In the genomic region with DNA sequence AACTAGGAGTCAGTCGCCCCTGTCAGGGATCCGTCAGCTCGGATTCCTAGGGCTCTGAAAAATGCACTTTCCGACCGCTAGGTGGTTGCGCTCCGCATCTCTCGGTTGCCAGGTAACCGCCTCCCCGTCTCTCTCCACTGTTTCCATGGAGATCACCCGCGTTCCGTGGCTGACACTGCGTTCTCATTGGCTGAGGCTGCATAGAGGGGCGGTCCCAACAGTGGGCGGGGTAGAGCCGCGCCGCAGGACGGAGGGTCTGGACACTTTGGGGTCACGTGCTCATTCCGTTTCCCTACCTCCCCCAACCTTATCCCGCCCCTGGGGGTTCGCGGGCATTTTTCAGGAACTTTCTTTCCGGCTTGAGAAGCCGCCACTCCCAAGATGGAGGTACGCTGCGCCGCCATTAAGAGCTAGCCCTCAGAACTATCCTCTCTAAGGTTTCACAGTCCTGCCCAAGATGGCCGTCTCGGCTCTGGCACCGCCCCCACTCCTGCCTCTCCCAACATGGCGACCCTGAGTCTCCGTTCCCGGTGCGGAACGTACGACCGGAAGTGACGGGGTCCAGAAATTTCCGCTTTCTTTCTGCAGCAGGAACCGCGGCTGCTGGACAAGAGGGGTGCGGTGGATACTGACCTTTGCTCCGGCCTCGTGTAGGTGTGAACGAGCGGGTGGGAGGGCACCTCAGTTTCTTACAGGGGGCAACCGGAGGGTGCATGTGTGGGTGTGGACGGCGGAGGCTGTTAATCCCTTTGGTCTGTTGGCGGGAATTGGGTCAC, we compare ENCODE assay signal across 8 cellular contexts. TPM values are rescaled to one million over a fixed set of nuclear protein-coding genes. Genes with fewer than 3 reads are reported as not detected.
DNase-seq lines count a peak whose midpoint lies in the region; ATAC-seq and TF ChIP-seq lines count a peak whose summit lies in the region.

A gene (minus strand): TSS at position 65 of the 776 bp plus-strand sequence. CDS start 105 bp downstream, outside the sequence.
A gene with protein sequence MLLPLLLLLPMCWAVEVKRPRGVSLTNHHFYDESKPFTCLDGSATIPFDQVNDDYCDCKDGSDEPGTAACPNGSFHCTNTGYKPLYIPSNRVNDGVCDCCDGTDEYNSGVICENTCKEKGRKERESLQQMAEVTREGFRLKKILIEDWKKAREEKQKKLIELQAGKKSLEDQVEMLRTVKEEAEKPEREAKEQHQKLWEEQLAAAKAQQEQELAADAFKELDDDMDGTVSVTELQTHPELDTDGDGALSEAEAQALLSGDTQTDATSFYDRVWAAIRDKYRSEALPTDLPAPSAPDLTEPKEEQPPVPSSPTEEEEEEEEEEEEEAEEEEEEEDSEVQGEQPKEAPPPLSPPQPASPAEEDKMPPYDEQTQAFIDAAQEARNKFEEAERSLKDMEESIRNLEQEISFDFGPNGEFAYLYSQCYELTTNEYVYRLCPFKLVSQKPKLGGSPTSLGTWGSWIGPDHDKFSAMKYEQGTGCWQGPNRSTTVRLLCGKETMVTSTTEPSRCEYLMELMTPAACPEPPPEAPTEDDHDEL (plus strand): TSS at position 579 of the 776 bp plus-strand sequence. CDS start 483 bp downstream, outside the sequence.

- peak within 1 kb of the TSS; percentile 100 for H3K4me3 Mint-ChIP-seq in neural progenitor cell

- H3K27ac ChIP-seq in foreskin keratinocyte (peak within 1 kb of the TSS; percentile 26), neural progenitor cell (no peak within 1 kb of the TSS)

- peak within 1 kb of the TSS; percentile 94 for H3K27ac Mint-ChIP-seq in neural progenitor cell

- H3K4me3 ChIP-seq in HAP-1: peak within 1 kb of the TSS; percentile 70
- peak within 1 kb of the TSS; percentile 93 for H3K4me3 ChIP-seq in MG63
- peak within 1 kb of the TSS; percentile 64 for H3K4me3 ChIP-seq in neural progenitor cell

- peak within 1 kb of the TSS; percentile 97 for H3K4me2 ChIP-seq in neural progenitor cell

- H3K9me3 ChIP-seq in HAP-1: no peaks in the 10 kb centered on the region
- H3K9me3 ChIP-seq in MG63: no peaks in the 10 kb centered on the region
- H3K9me3 ChIP-seq in neural progenitor cell (ENCODE audit: low read depth): no peaks in the 10 kb centered on the region

- H3K27me3 ChIP-seq in HAP-1 (ENCODE audit: low read depth) (no peaks in the 10 kb centered on the region), MG63 (no peaks in the 10 kb centered on the region), foreskin keratinocyte (no peaks in the 10 kb centered on the region), neural progenitor cell (no peaks in the 10 kb centered on the region)

- H3K9me3 Mint-ChIP-seq in neural progenitor cell: no peaks in the 10 kb centered on the region

- in situ Hi-C loops in HAP-1 (cut with MboI; ENCODE audit: low sequenced_read_pairs): no loop called here

- H3K36me3 ChIP-seq in HAP-1 (replicated peaks) (peaks cover 34% of the 10 kb centered on the region), MG63 (peaks cover 41% of the 10 kb centered on the region), neural progenitor cell (peaks cover 5% of the 10 kb centered on the region)

- H3F3A ChIP-seq in neural progenitor cell (ENCODE audit: low read depth): peaks cover 16% of the 10 kb centered on the region

- DNase-seq in GF-D8 (lab: John Stamatoyannopoulos, UW) (peak; percentile 99), HAP-1 (ENCODE audit: low spot score in 2 of 2) (peak; percentile 99), MG63 (peak; percentile 100), SHP77 treated with DMSO at 0.1 percent for 48 hours (lab: John Stamatoyannopoulos, UW) (peak; percentile 99), foreskin keratinocyte (peak; percentile 99), neural progenitor cell (ENCODE audit: low spot score) (peak; percentile 100), stromal cell of bone marrow (ENCODE audit: low read depth) (peak; percentile 99)
- DNase-seq in activated gamma-delta T cell treated with anti-CD3 and anti-CD28 coated beads, Interleukin-2, amount 50 U/mL, for 16 hours (ENCODE audit: low read depth): peak; percentile 97

- peaks cover 13% of the 10 kb centered on the region for H3K36me3 Mint-ChIP-seq in neural progenitor cell

- ATAC-seq in foreskin keratinocyte: peak; percentile 96

- peaks cover 7% of the 10 kb centered on the region for H3K27me3 Mint-ChIP-seq in neural progenitor cell (ENCODE audit: insufficient read depth, low read depth)

- H3K79me2 ChIP-seq in neural progenitor cell (ENCODE audit: low read depth): peaks cover 28% of the 10 kb centered on the region

- no peaks in the 10 kb centered on the region for H4K20me1 ChIP-seq in neural progenitor cell (ENCODE audit: low read depth)

- H2AFZ ChIP-seq in neural progenitor cell (replicated peaks): peak within 1 kb of the TSS; percentile 97

- H3K9ac ChIP-seq in neural progenitor cell: peak within 1 kb of the TSS; percentile 87

- peaks cover 21% of the 10 kb centered on the region for H3K4me1 Mint-ChIP-seq in neural progenitor cell

- TF ChIP-seq CTCF in foreskin keratinocyte (conservative IDR thresholded peaks at IDR 0.05) (peak; percentile 95), neural progenitor cell (IDR thresholded peaks at IDR 0.05) (peak; percentile 81)

- H3K4me1 ChIP-seq in HAP-1 (peaks cover 5% of the 10 kb centered on the region), foreskin keratinocyte (peaks cover 3% of the 10 kb centered on the region), neural progenitor cell (peaks cover 11% of the 10 kb centered on the region)

RNA-seq across cellular contexts. Expression of the first gene that starts in this region (rescaled TPM):
- total RNA-seq in MG63 (2014; rRNA removed; shearing (Covaris generic); ENCODE audit: low replicate concordance): 0.22 and 2.0 TPM in 2 replicates
- total RNA-seq in foreskin keratinocyte (0.11 and 0.51 TPM in 2 replicates), neural progenitor cell (ENCODE audit: low replicate concordance) (0.47 and 1.5 TPM in 2 replicates)
- 0.31 and 0.42 TPM in 2 replicates for polyA plus RNA-seq in foreskin keratinocyte

RNA-seq across cellular contexts. Expression of the second gene that starts in this region (rescaled TPM):
- 93.3 and 256 TPM in 2 replicates for total RNA-seq in MG63 (2014; rRNA removed; shearing (Covaris generic); ENCODE audit: low replicate concordance)
- 119 and 131 TPM in 2 replicates for total RNA-seq in foreskin keratinocyte
- polyA plus RNA-seq in foreskin keratinocyte: 214 and 218 TPM in 2 replicates
- 53.6 and 130 TPM in 2 replicates for total RNA-seq in neural progenitor cell (ENCODE audit: low replicate concordance)
